20 cellular contexts compared by ENCODE assay signal in the genomic region with DNA sequence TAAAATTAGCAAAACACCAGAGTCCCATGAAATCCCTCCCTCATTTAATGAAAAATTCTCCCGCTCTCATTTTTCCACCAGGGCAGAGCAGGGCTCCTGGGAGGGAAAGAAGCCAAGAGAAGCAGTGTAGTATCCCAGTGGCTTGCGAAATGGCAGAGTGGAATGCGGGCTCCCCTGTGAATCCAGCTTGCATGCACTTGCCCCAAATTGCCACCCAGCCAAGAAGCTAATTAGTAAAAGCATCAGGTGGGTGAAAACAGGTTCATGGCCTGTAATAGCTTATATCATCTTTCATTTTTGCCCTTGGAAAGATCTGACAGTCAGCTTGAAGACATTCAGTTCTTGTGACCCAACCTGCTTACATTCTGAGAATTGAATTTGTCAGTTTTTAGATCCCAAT.
"Had no signal": no experiment of that assay in that cellular context is flagged by ENCODE, and none has a peak within 500 bp of the region (broad histone marks: within the 10 kb centered on the region; RNA-seq: fewer than 3 reads in every experiment).

No MANE protein-coding gene starts in this region.

- H3K27me3 ChIP-seq: esophagus squamous epithelium, neutrophil, pancreas had no signal

- H3K36me3 Mint-ChIP-seq: natural killer cell treated with Interleukin-12 subunit alpha and Interleukin-12 subunit beta and Interleukin-15 and Interleukin-18, amount 100 ng/mL, for 72 hours had no signal

- ATAC-seq: activated T-cell treated with anti-CD3 and anti-CD28 coated beads, Interleukin-2, amount 50 U/mL, for 72 hours; natural killer cell treated with Interleukin-12 subunit alpha and Interleukin-12 subunit beta and Interleukin-15 and Interleukin-18, amount 100 ng/mL, for 72 hours; pancreas had no signal

- H3K27ac Mint-ChIP-seq: activated T-cell treated with anti-CD3 and anti-CD28 coated beads, Interleukin-2, amount 50 U/mL, for 72 hours; natural killer cell treated with Interleukin-12 subunit alpha and Interleukin-12 subunit beta and Interleukin-15 and Interleukin-18, amount 100 ng/mL, for 72 hours had no signal

- DNase-seq: activated CD4-positive, alpha-beta T cell treated with anti-CD3 and anti-CD28 coated beads for 1 hour; activated CD8-positive, alpha-beta memory T cell treated with anti-CD3 and anti-CD28 coated beads for 24 hours; activated CD8-positive, alpha-beta memory T cell treated with anti-CD3 and anti-CD28 coated beads, Interleukin-2, amount 50 U/mL, for 48 hours; activated effector memory CD4-positive, alpha-beta T cell treated with anti-CD3 and anti-CD28 coated beads, Interleukin-2, amount 50 U/mL, for 16 hours; activated naive CD4-positive, alpha-beta T cell treated with anti-CD3 and anti-CD28 coated beads, Interleukin-2, amount 50 U/mL, for 16 hours; activated T-cell treated with anti-CD3 and anti-CD28 coated beads, Interleukin-2, amount 50 U/mL, for 72 hours; aorta; cerebellar nuclear complex; cortex of kidney; effector CD4-positive, alpha-beta T cell; esophagus squamous epithelium; pancreas; retina; stimulated activated CD4-positive, alpha-beta T cell treated with anti-CD3 and anti-CD28 coated beads, Interleukin-12 subunit alpha, Interleukin-12 subunit beta, amount 100 ng/mL, for 4 hours; stimulated activated CD4-positive, alpha-beta T cell treated with anti-CD3 and anti-CD28 coated beads, Interleukin-1b, Interleukin-23, amount 100 ng/mL, for 48 hours; stimulated activated CD8-positive, alpha-beta memory T cell treated with anti-CD3 and anti-CD28 coated beads, Interleukin-4, amount 100 ng/mL, for 48 hours; stimulated activated naive CD4-positive, alpha-beta T cell; WERI-Rb-1 had no signal

- H3K9me3 ChIP-seq: esophagus squamous epithelium, neutrophil, pancreas had no signal

- H3K9me3 Mint-ChIP-seq: activated T-cell treated with anti-CD3 and anti-CD28 coated beads, Interleukin-2, amount 50 U/mL, for 72 hours; natural killer cell treated with Interleukin-12 subunit alpha and Interleukin-12 subunit beta and Interleukin-15 and Interleukin-18, amount 100 ng/mL, for 72 hours had no signal

- H3K4me3 Mint-ChIP-seq: activated T-cell treated with anti-CD3 and anti-CD28 coated beads, Interleukin-2, amount 50 U/mL, for 72 hours; natural killer cell treated with Interleukin-12 subunit alpha and Interleukin-12 subunit beta and Interleukin-15 and Interleukin-18, amount 100 ng/mL, for 72 hours had no signal

- H3K4me3 ChIP-seq: esophagus squamous epithelium, pancreas had no signal

- H3K27ac ChIP-seq: esophagus squamous epithelium, neutrophil, pancreas, WERI-Rb-1 had no signal

- H3K36me3 ChIP-seq: esophagus squamous epithelium, neutrophil, pancreas, WERI-Rb-1 had no signal
